ENCODE assay signal across 19 cellular contexts in genomic region chr20:54323227-54323734, GRCh38.
A peak's percentile ranks its signal among the peaks of the same experiment; 100 is the strongest.
DNase-seq lines count a peak whose midpoint lies in the region; ATAC-seq and TF ChIP-seq lines count a peak whose summit lies in the region.
"Had no signal": no experiment of that assay in that cellular context is flagged by ENCODE, and none has a peak within 500 bp of the region (broad histone marks: within the 10 kb centered on the region; RNA-seq: fewer than 3 reads in every experiment).

No MANE protein-coding gene starts in this region.

- ATAC-seq in SK-N-SH treated with all-trans-retinoic acid at 6 μM for 48 hours, result peak; percentile 84
- ATAC-seq: PC-3 had no signal

- H3K27me3 ChIP-seq in BLaER1 treated with 17β-estradiol and CSF1 and Interleukin-3, amounts not matched to agents 10 nM and 100 nM, result no peaks in the 10 kb centered on the region
- H3K27me3 ChIP-seq: MG63 had no signal

- DNase-seq in NCI-H82 (lab: John Stamatoyannopoulos, UW) (peak; percentile 13), NCI-H82 treated with DMSO at 0.1 percent for 48 hours (lab: John Stamatoyannopoulos, UW; ENCODE audit: unreplicated experiment) (no peak), fibroblast of gingiva (ENCODE audit: low read depth) (peak; percentile 31), HuH-7 (ENCODE audit: low spot score) (no peak), HK-2 (ENCODE audit: unreplicated experiment) (no peak)
- no peak for DNase-seq in activated effector memory CD4-positive, alpha-beta T cell treated with anti-CD3 and anti-CD28 coated beads, Interleukin-2, amount 50 U/mL, for 16 hours
- DNase-seq: CD4-positive, CD25-positive, alpha-beta regulatory T cell; GOT3; KG1; MG63; NCI-H1092 treated with DMSO at 0.1 percent for 48 hours; NCI-H1694; NCI-H2107; NCI-H226; NCI-H69; PC-3 had no signal

- H3K36me3 ChIP-seq in BLaER1 treated with 17β-estradiol and CSF1 and Interleukin-3, amounts not matched to agents 10 nM and 100 nM, result no peaks in the 10 kb centered on the region
- H3K36me3 ChIP-seq: MG63 had no signal

- H3K4me3 ChIP-seq in BLaER1 treated with 17β-estradiol and CSF1 and Interleukin-3, amounts not matched to agents 10 nM and 100 nM, result peak overlapping the region in 2 of 10 experiments; percentile 2; a peak in 1 of 20 replicates
- H3K4me3 ChIP-seq: MG63 had no signal

- H3K4me2 ChIP-seq in BLaER1 treated with 17β-estradiol and CSF1 and Interleukin-3, amounts not matched to agents 10 nM and 100 nM, result peak overlapping the region; percentile 60 to 84 (median 75)

- no peaks in the 10 kb centered on the region; a peak in 1 of 22 replicates for H3K9me3 ChIP-seq in BLaER1 treated with 17β-estradiol and CSF1 and Interleukin-3, amounts not matched to agents 10 nM and 100 nM (replicated peaks in 1 of 11)
- H3K9me3 ChIP-seq: MG63 had no signal

- H3K9ac ChIP-seq in BLaER1 treated with 17β-estradiol and CSF1 and Interleukin-3, amounts not matched to agents 10 nM and 100 nM, result no peak overlapping the region; a peak in 1 of 22 replicates

- H3K4me1 ChIP-seq in BLaER1 treated with 17β-estradiol and CSF1 and Interleukin-3, amounts not matched to agents 10 nM and 100 nM, result peaks cover 20 to 54% (median 24%) of the 10 kb centered on the region in 10 experiments

- H3K27ac ChIP-seq in BLaER1 treated with 17β-estradiol and CSF1 and Interleukin-3, amounts not matched to agents 10 nM and 100 nM, result peak overlapping the region in 10 of 11 experiments; percentile 1 to 61 (median 16); a peak in 13 of 22 replicates
- H3K27ac ChIP-seq: 22Rv1 had no signal

- H4K20me1 ChIP-seq in BLaER1 treated with 17β-estradiol and CSF1 and Interleukin-3, amounts not matched to agents 10 nM and 100 nM, result no peaks in the 10 kb centered on the region

TF ChIP-seq in SK-N-SH treated with all-trans-retinoic acid at 6 μM for 48 hours, 23 proteins besides CTCF, POLR2A, EP300 and RAD21:
- no peak for TF ChIP-seq ZNF70 (CRISPR knock-in tag; IDR thresholded peaks at IDR 0.05)
- TF ChIP-seq ISL1 (CRISPR knock-in tag; IDR thresholded peaks at IDR 0.05), result no peak
- no peak for TF ChIP-seq TSHZ2 (CRISPR knock-in tag; IDR thresholded peaks at IDR 0.05)
- no peak for TF ChIP-seq ZNF8 (CRISPR knock-in tag; IDR thresholded peaks at IDR 0.05)
- no peak for TF ChIP-seq TOX (CRISPR knock-in tag; IDR thresholded peaks at IDR 0.05; ENCODE audit: borderline replicate concordance)
- no peak for TF ChIP-seq TCF4 (CRISPR knock-in tag; IDR thresholded peaks at IDR 0.05; ENCODE audit: borderline replicate concordance)
- TF ChIP-seq ZFP3 (CRISPR knock-in tag; IDR thresholded peaks at IDR 0.05), result no peak
- TF ChIP-seq ARNTL (CRISPR knock-in tag; IDR thresholded peaks at IDR 0.05; ENCODE audit: borderline replicate concordance, low read depth), result no peak
- TF ChIP-seq PPARA (CRISPR knock-in tag; IDR thresholded peaks at IDR 0.05; ENCODE audit: borderline replicate concordance), result no peak
- TF ChIP-seq RARB (CRISPR knock-in tag; IDR thresholded peaks at IDR 0.05), result no peak
- no peak for TF ChIP-seq GLIS3 (CRISPR knock-in tag; IDR thresholded peaks at IDR 0.05)
- no peak for TF ChIP-seq OSR1 (CRISPR knock-in tag; IDR thresholded peaks at IDR 0.05)
- TF ChIP-seq ESRRG (CRISPR knock-in tag; IDR thresholded peaks at IDR 0.05), result no peak
- TF ChIP-seq SNAI2 (CRISPR knock-in tag; IDR thresholded peaks at IDR 0.05), result no peak
TF ChIP-seq in SK-N-SH treated with all-trans-retinoic acid at 6 μM for 48 hours: peak in this region for 0.

Comparison
In these comparisons a context has a peak if more than half of its experiments do, and no peak if none do; other contexts are left out.
1. DNase-seq: peak in NCI-H82 (single experiment) and fibroblast of gingiva (single experiment); none in NCI-H82 treated with DMSO at 0.1 percent for 48 hours (single experiment), HuH-7 (single experiment), HK-2 (single experiment) and activated effector memory CD4-positive, alpha-beta T cell treated with anti-CD3 and anti-CD28 coated beads, Interleukin-2, amount 50 U/mL, for 16 hours (single experiment).